ENCODE assay signal across 12 cellular contexts in genomic region chr5:62431735-62432617, GRCh38. TPM values are rescaled to one million over a fixed set of nuclear protein-coding genes. Genes with fewer than 3 reads are reported as not detected.
DNase-seq lines count a peak whose midpoint lies in the region; ATAC-seq and TF ChIP-seq lines count a peak whose summit lies in the region.
"Had no signal": no experiment of that assay in that cellular context is flagged by ENCODE, and none has a peak within 500 bp of the region (broad histone marks: within the 10 kb centered on the region; RNA-seq: fewer than 3 reads in every experiment).

No MANE protein-coding gene starts in this region.

- peak overlapping the region; percentile 9 for H3K27ac Mint-ChIP-seq in activated CD4-positive, alpha-beta T cell treated with anti-CD3 and anti-CD28 coated beads, Interleukin-2, amount 10 ng/mL, durations not matched to agents 7 days and 5 days
- H3K27ac Mint-ChIP-seq in type B pancreatic cell, result peak overlapping the region; percentile 10
- no peak overlapping the region for H3K27ac Mint-ChIP-seq in activated T-helper 1 cell treated with anti-CD3 and anti-CD28 coated beads, Interleukin-12 subunit alpha, Interleukin-12 subunit beta, Interleukin-2, Interleukin-4 antibody, amounts not matched to agents 30 ng/mL and 10 ng/mL and 1 ng/mL, durations not matched to agents 14 hours and 24 hours and 36 hours

- H4K20me1 ChIP-seq in Karpas-422 (ENCODE audit: insufficient read depth, low read depth, low read length), result peaks cover 18% of the 10 kb centered on the region; the same call in 1 of the 2 replicates

- H3K4me3 Mint-ChIP-seq in activated CD4-positive, alpha-beta T cell treated with anti-CD3 and anti-CD28 coated beads, Interleukin-2, amount 10 ng/mL, durations not matched to agents 7 days and 5 days, result no peak overlapping the region
- H3K4me3 Mint-ChIP-seq in type B pancreatic cell, result no peak overlapping the region
- no peak overlapping the region for H3K4me3 Mint-ChIP-seq in activated T-helper 1 cell treated with anti-CD3 and anti-CD28 coated beads, Interleukin-12 subunit alpha, Interleukin-12 subunit beta, Interleukin-2, Interleukin-4 antibody, amounts not matched to agents 30 ng/mL and 10 ng/mL and 1 ng/mL, durations not matched to agents 14 hours and 24 hours and 36 hours

- H3K9me3 ChIP-seq in left lung (no peaks in the 10 kb centered on the region), Karpas-422 (ENCODE audit: low read length) (no peaks in the 10 kb centered on the region)

- H3K4me1 Mint-ChIP-seq in activated CD4-positive, alpha-beta T cell treated with anti-CD3 and anti-CD28 coated beads, Interleukin-2, amount 10 ng/mL, durations not matched to agents 7 days and 5 days, result peaks cover 10% of the 10 kb centered on the region
- H3K4me1 Mint-ChIP-seq in type B pancreatic cell (ENCODE audit: unreplicated experiment), result peaks cover 8% of the 10 kb centered on the region
- no peaks in the 10 kb centered on the region for H3K4me1 Mint-ChIP-seq in activated T-helper 1 cell treated with anti-CD3 and anti-CD28 coated beads, Interleukin-12 subunit alpha, Interleukin-12 subunit beta, Interleukin-2, Interleukin-4 antibody, amounts not matched to agents 30 ng/mL and 10 ng/mL and 1 ng/mL, durations not matched to agents 14 hours and 24 hours and 36 hours (ENCODE audit: low read depth)

- H3K9me3 Mint-ChIP-seq in activated CD4-positive, alpha-beta T cell treated with anti-CD3 and anti-CD28 coated beads, Interleukin-2, amount 10 ng/mL, durations not matched to agents 7 days and 5 days, result no peaks in the 10 kb centered on the region
- H3K9me3 Mint-ChIP-seq in type B pancreatic cell, result no peaks in the 10 kb centered on the region
- no peaks in the 10 kb centered on the region for H3K9me3 Mint-ChIP-seq in activated T-helper 1 cell treated with anti-CD3 and anti-CD28 coated beads, Interleukin-12 subunit alpha, Interleukin-12 subunit beta, Interleukin-2, Interleukin-4 antibody, amounts not matched to agents 30 ng/mL and 10 ng/mL and 1 ng/mL, durations not matched to agents 14 hours and 24 hours and 36 hours

- DNase-seq in activated CD4-positive, alpha-beta T cell treated with anti-CD3 and anti-CD28 coated beads, Interleukin-2, amount 10 ng/mL, durations not matched to agents 7 days and 5 days, result no peak
- DNase-seq in activated CD4-positive, alpha-beta T cell treated with anti-CD3 and anti-CD28 coated beads, Interleukin-2, amount 50 U/mL, for 4 hours, result no peak
- DNase-seq in left lung (no peak), type B pancreatic cell (ENCODE audit: extremely low spot score, unreplicated experiment) (no peak), Karpas-422 (no peak)
- DNase-seq in activated T-helper 1 cell treated with anti-CD3 and anti-CD28 coated beads, Interleukin-12 subunit alpha, Interleukin-12 subunit beta, Interleukin-2, Interleukin-4 antibody, amounts not matched to agents 30 ng/mL and 10 ng/mL and 1 ng/mL, durations not matched to agents 14 hours and 24 hours and 36 hours (ENCODE audit: low spot score), result no peak
- DNase-seq: GDM1; NCI-H1436; stimulated activated CD4-positive, alpha-beta T cell treated with anti-CD3 and anti-CD28 coated beads, Interleukin-2, amount 100 ng/mL, for 48 hours had no signal

- H3K36me3 ChIP-seq in left lung, result no peaks in the 10 kb centered on the region
- no peaks in the 10 kb centered on the region for H3K36me3 ChIP-seq in Karpas-422 (ENCODE audit: insufficient read depth, low read length)

- H3K4me3 ChIP-seq in left lung (no peak overlapping the region), Karpas-422 (ENCODE audit: low read length) (no peak overlapping the region)

- H3K79me2 ChIP-seq in Karpas-422 (ENCODE audit: low read length), result peaks cover 95% of the 10 kb centered on the region

- no peaks in the 10 kb centered on the region for H3K27me3 ChIP-seq in left lung
- H3K27me3 ChIP-seq in Karpas-422 (ENCODE audit: low read length), result no peaks in the 10 kb centered on the region

- H3K9ac ChIP-seq in Karpas-422 (ENCODE audit: low read length), result no peak overlapping the region

- H3K27me3 Mint-ChIP-seq in activated CD4-positive, alpha-beta T cell treated with anti-CD3 and anti-CD28 coated beads, Interleukin-2, amount 10 ng/mL, durations not matched to agents 7 days and 5 days, result no peaks in the 10 kb centered on the region
- no peaks in the 10 kb centered on the region for H3K27me3 Mint-ChIP-seq in type B pancreatic cell
- H3K27me3 Mint-ChIP-seq in activated T-helper 1 cell treated with anti-CD3 and anti-CD28 coated beads, Interleukin-12 subunit alpha, Interleukin-12 subunit beta, Interleukin-2, Interleukin-4 antibody, amounts not matched to agents 30 ng/mL and 10 ng/mL and 1 ng/mL, durations not matched to agents 14 hours and 24 hours and 36 hours (ENCODE audit: insufficient read depth), result no peaks in the 10 kb centered on the region

- H3K4me2 ChIP-seq in Karpas-422 (ENCODE audit: low read depth, low read length, poor library complexity, severe bottlenecking), result no peak overlapping the region

- H3K27ac ChIP-seq in cingulate gyrus (ENCODE audit: low read depth, low read length), result peak overlapping the region; percentile 50
- peak overlapping the region; percentile 13 to 45 for H3K27ac ChIP-seq in left lung
- H3K27ac ChIP-seq in Karpas-422 (ENCODE audit: low read length), result no peak overlapping the region
- H3K27ac ChIP-seq: RWPE1 had no signal

- TF ChIP-seq CTCF in left lung (IDR thresholded peaks at IDR 0.05) (no peak), type B pancreatic cell (conservative IDR thresholded peaks at IDR 0.05) (no peak)

- H3K36me3 Mint-ChIP-seq in activated CD4-positive, alpha-beta T cell treated with anti-CD3 and anti-CD28 coated beads, Interleukin-2, amount 10 ng/mL, durations not matched to agents 7 days and 5 days (ENCODE audit: low read depth), result no peaks in the 10 kb centered on the region
- H3K36me3 Mint-ChIP-seq in type B pancreatic cell, result no peaks in the 10 kb centered on the region
- no peaks in the 10 kb centered on the region for H3K36me3 Mint-ChIP-seq in activated T-helper 1 cell treated with anti-CD3 and anti-CD28 coated beads, Interleukin-12 subunit alpha, Interleukin-12 subunit beta, Interleukin-2, Interleukin-4 antibody, amounts not matched to agents 30 ng/mL and 10 ng/mL and 1 ng/mL, durations not matched to agents 14 hours and 24 hours and 36 hours (ENCODE audit: low read depth)

- CTCF ChIA-PET in activated CD4-positive, alpha-beta T cell treated with anti-CD3 and anti-CD28 coated beads, Interleukin-2, amount 10 ng/mL, durations not matched to agents 7 days and 5 days (lab: Charles Lee), result interaction anchor here (0.7 to 2.8 kb wide), 7 partner anchors 8 to 27 kb away, joined by 3 to 8 read pairs (median 4); no protein-coding TSS in a partner anchor

- intact Hi-C loops in left lung (cut with DNase I), result no loop called here
- intact Hi-C loops in activated T-helper 1 cell treated with anti-CD3 and anti-CD28 coated beads, Interleukin-12 subunit alpha, Interleukin-12 subunit beta, Interleukin-2, Interleukin-4 antibody, amounts not matched to agents 30 ng/mL and 10 ng/mL and 1 ng/mL, durations not matched to agents 14 hours and 24 hours and 36 hours (cut with micrococcal nuclease), result no loop called here

- H3K4me1 ChIP-seq in left lung, result peaks cover 12 to 27% of the 10 kb centered on the region in 2 donors
- no peaks in the 10 kb centered on the region for H3K4me1 ChIP-seq in Karpas-422 (ENCODE audit: low read length)

- H2AFZ ChIP-seq in Karpas-422 (ENCODE audit: low read length), result no peak overlapping the region

- ATAC-seq in left lung (peak; percentile 82), GM19324 (IDR thresholded peaks at IDR 0.05; ENCODE audit: low FRiP score, unreplicated experiment) (no peak)

- POLR2A ChIA-PET in activated CD4-positive, alpha-beta T cell treated with anti-CD3 and anti-CD28 coated beads, Interleukin-2, amount 10 ng/mL, durations not matched to agents 7 days and 5 days (lab: Charles Lee), result no interaction called here

- H3K9me2 ChIP-seq in Karpas-422 (replicated peaks; ENCODE audit: insufficient read depth, low read length), result no peaks in the 10 kb centered on the region

RNA-seq across cellular contexts. Expression of gene IPO11, which starts 19.4 kb away (rescaled TPM):
- 10 to 100 TPM; 27.3 to 29.9 TPM for total RNA-seq in activated CD4-positive, alpha-beta T cell treated with anti-CD3 and anti-CD28 coated beads, Interleukin-2, amount 10 ng/mL, durations not matched to agents 7 days and 5 days
- total RNA-seq in left lung (10 to 100 TPM; 27.0 to 40.5 TPM), type B pancreatic cell (ENCODE audit: low replicate concordance) (32.4 and 41.0 TPM in 2 replicates)
- total RNA-seq in activated T-helper 1 cell treated with anti-CD3 and anti-CD28 coated beads, Interleukin-12 subunit alpha, Interleukin-12 subunit beta, Interleukin-2, Interleukin-4 antibody, amounts not matched to agents 30 ng/mL and 10 ng/mL and 1 ng/mL, durations not matched to agents 14 hours and 24 hours and 36 hours, result 52.5 and 54.2 TPM in 2 replicates
- 16.2 and 31.5 TPM in 2 replicates for total RNA-seq in Karpas-422 (2014; rRNA removed; shearing (Covaris generic); ENCODE audit: low replicate concordance)

RNA-seq across cellular contexts. Expression of gene DIMT1, which starts 28.3 kb away (rescaled TPM):
- 10 to 100 TPM; 21.5 to 25.5 TPM for total RNA-seq in activated CD4-positive, alpha-beta T cell treated with anti-CD3 and anti-CD28 coated beads, Interleukin-2, amount 10 ng/mL, durations not matched to agents 7 days and 5 days
- total RNA-seq in left lung, result 10 to 100 TPM; 19.7 to 28.4 TPM
- 22.1 and 23.2 TPM in 2 replicates for total RNA-seq in type B pancreatic cell (ENCODE audit: low replicate concordance)
- 42.4 and 45.0 TPM in 2 replicates for total RNA-seq in activated T-helper 1 cell treated with anti-CD3 and anti-CD28 coated beads, Interleukin-12 subunit alpha, Interleukin-12 subunit beta, Interleukin-2, Interleukin-4 antibody, amounts not matched to agents 30 ng/mL and 10 ng/mL and 1 ng/mL, durations not matched to agents 14 hours and 24 hours and 36 hours
- 48.6 and 56.5 TPM in 2 replicates for total RNA-seq in Karpas-422 (2014; rRNA removed; shearing (Covaris generic); ENCODE audit: low replicate concordance)
